23 cellular contexts compared by ENCODE assay signal in genomic region chr5:83744851-83745250, GRCh38. TPM values are rescaled to one million over a fixed set of nuclear protein-coding genes. Genes with fewer than 3 reads are reported as not detected.
DNase-seq lines count a peak whose midpoint lies in the region; ATAC-seq, FAIRE-seq and TF ChIP-seq lines count a peak whose summit lies in the region.
"Had no signal": no experiment of that assay in that cellular context is flagged by ENCODE, and none has a peak within 500 bp of the region (broad histone marks: within the 10 kb centered on the region; RNA-seq: fewer than 3 reads in every experiment).

No MANE protein-coding gene starts in this region.

- no peak overlapping the region for H3K27ac ChIP-seq in H1 (ENCODE audit: low read depth, low read length)
- H3K27ac ChIP-seq in ovary: no peak overlapping the region
- H3K27ac ChIP-seq: A549, neural progenitor cell had no signal

- H3K4me3 Mint-ChIP-seq in activated T-helper 1 cell treated with anti-CD3 and anti-CD28 coated beads, Interleukin-12 subunit alpha, Interleukin-12 subunit beta, Interleukin-2, Interleukin-4 antibody, amounts not matched to agents 30 ng/mL and 10 ng/mL and 1 ng/mL, durations not matched to agents 14 hours and 24 hours and 36 hours: no peak overlapping the region
- H3K4me3 Mint-ChIP-seq: CD14-positive monocyte, HFFc6, neural progenitor cell had no signal

- H2BK120ac ChIP-seq in H1 (replicated peaks; ENCODE audit: low read depth, low read length): no peak overlapping the region

- no peak overlapping the region for H2BK15ac ChIP-seq in H1 (ENCODE audit: low read length)

- H3K27me3 ChIP-seq in H1 (replicated peaks in 1 of 4; ENCODE audit: control insufficient read depth in 3 of 4, extremely low read depth in 1 of 4, insufficient read depth in 3 of 4, low read length in 3 of 4) (no peaks in the 10 kb centered on the region), ovary (no peaks in the 10 kb centered on the region)
- H3K27me3 ChIP-seq: neural progenitor cell had no signal

- H4K8ac ChIP-seq in H1 (ENCODE audit: extremely low read depth, insufficient read depth, low read length): no peak overlapping the region

- no peak overlapping the region for H3K18ac ChIP-seq in H1 (ENCODE audit: extremely low read depth, low read length)

- H3K79me1 ChIP-seq in H1 (ENCODE audit: low read depth, low read length): no peaks in the 10 kb centered on the region

- H2AFZ ChIP-seq in H1 (ENCODE audit: low read length): peak overlapping the region; percentile 29; the same call in 1 of the 2 replicates
- H2AFZ ChIP-seq: neural progenitor cell had no signal

- no peak overlapping the region for H3K4ac ChIP-seq in H1 (replicated peaks; ENCODE audit: insufficient read length, low read depth, low read length)

- 78% methylated on average over 2 of the region's 2 CpGs; no CpG with 5 or more reads in 1 of the 2 experiments for WGBS in H1 (ENCODE audit: extremely low coverage in 1 of 2, insufficient coverage in 1 of 2, insufficient read length in 1 of 2, insufficient replicate concordance in 2 of 2, low coverage in 1 of 2, low lambda C conversion rate in 2 of 2, missing lambda C conversion rate in 1 of 2), 2 experiments
- 56 to 60% (median 57%) methylated on average over 2 of the region's 2 CpGs for WGBS in ovary, 3 donors

- no peaks in the 10 kb centered on the region; the same call in 1 of the 2 replicates for H3K23me2 ChIP-seq in H1 (ENCODE audit: low read depth, low read length)

- no peak overlapping the region for H4K91ac ChIP-seq in H1 (replicated peaks; ENCODE audit: insufficient read length, low read length)

- H3K14ac ChIP-seq in H1 (ENCODE audit: insufficient read length): no peak overlapping the region

- DNase-seq in AML-193 (lab: John Stamatoyannopoulos, UW) (peak; percentile 3), KG1 (lab: John Stamatoyannopoulos, UW) (peak; percentile 33), RPMI8226 (peak; percentile 38), H1 (ENCODE audit: low read depth in 1 of 2, low spot score in 2 of 2) (no peak), ovary (no peak), NCI-H2107 treated with DMSO at 0.1 percent for 48 hours (lab: John Stamatoyannopoulos, UW; ENCODE audit: unreplicated experiment) (no peak)
- DNase-seq in activated T-helper 1 cell treated with anti-CD3 and anti-CD28 coated beads, Interleukin-12 subunit alpha, Interleukin-12 subunit beta, Interleukin-2, Interleukin-4 antibody, amounts not matched to agents 30 ng/mL and 10 ng/mL and 1 ng/mL, durations not matched to agents 14 hours and 24 hours and 36 hours (ENCODE audit: low spot score): no peak
- DNase-seq: activated CD4-positive, alpha-beta T cell treated with anti-CD3 and anti-CD28 coated beads, Interleukin-2, amount 50 U/mL, for 4 hours; activated effector memory CD4-positive, alpha-beta T cell treated with anti-CD3 and anti-CD28 coated beads, Interleukin-2, amount 50 U/mL, for 16 hours; HFFc6; NCI-H1092; NCI-H2081; SHP77; stimulated activated CD4-positive, alpha-beta T cell treated with anti-CD3 and anti-CD28 coated beads, Interleukin-12 subunit alpha, Interleukin-12 subunit beta, amount 100 ng/mL, for 4 hours had no signal

- no peak overlapping the region for H2BK5ac ChIP-seq in H1 (ENCODE audit: low read depth, low read length)

- no peak overlapping the region for H3K4me2 ChIP-seq in H1 (ENCODE audit: insufficient read depth in 1 of 2, low read depth in 2 of 2, low read length in 2 of 2)
- H3K4me2 ChIP-seq: A549, neural progenitor cell had no signal

- TF ChIP-seq EP300 in H1 (IDR thresholded peaks at IDR 0.05; ENCODE audit: borderline replicate concordance in 1 of 2, low read depth in 2 of 2, low read length in 2 of 2): no peak
- TF ChIP-seq EP300 in ovary (IDR thresholded peaks at IDR 0.05): no peak

- TF ChIP-seq POLR2A in H1 (IDR thresholded peaks at IDR 0.05; ENCODE audit: control extremely low read depth in 1 of 2, low read depth in 2 of 2, low read length in 2 of 2): no peak
- no peak for TF ChIP-seq POLR2A in ovary (IDR thresholded peaks at IDR 0.05)

- no peaks in the 10 kb centered on the region for H3K79me2 ChIP-seq in H1 (ENCODE audit: control insufficient read depth in 1 of 2, insufficient read depth in 2 of 2, low read length in 2 of 2)

- no peak for TF ChIP-seq RAD21 in H1 (IDR thresholded peaks at IDR 0.05 in 1 of 2, conservative IDR thresholded peaks at IDR 0.05 in 1 of 2; ENCODE audit: low read depth in 2 of 2, low read length in 2 of 2)

- no peak overlapping the region for H2AK5ac ChIP-seq in H1 (ENCODE audit: low read depth, low read length)

- H3K27ac Mint-ChIP-seq in activated T-helper 1 cell treated with anti-CD3 and anti-CD28 coated beads, Interleukin-12 subunit alpha, Interleukin-12 subunit beta, Interleukin-2, Interleukin-4 antibody, amounts not matched to agents 30 ng/mL and 10 ng/mL and 1 ng/mL, durations not matched to agents 14 hours and 24 hours and 36 hours: no peak overlapping the region
- H3K27ac Mint-ChIP-seq: CD14-positive monocyte, HFFc6, neural progenitor cell had no signal

- no peaks in the 10 kb centered on the region for H3K4me1 ChIP-seq in H1 (replicated peaks in 1 of 4; ENCODE audit: control insufficient read depth in 3 of 4, insufficient read depth in 4 of 4, low read length in 3 of 4)
- H3K4me1 ChIP-seq in ovary (ENCODE audit: insufficient read depth): no peaks in the 10 kb centered on the region
- H3K4me1 ChIP-seq: A549, neural progenitor cell had no signal

- no peaks in the 10 kb centered on the region for H3K4me1 Mint-ChIP-seq in activated T-helper 1 cell treated with anti-CD3 and anti-CD28 coated beads, Interleukin-12 subunit alpha, Interleukin-12 subunit beta, Interleukin-2, Interleukin-4 antibody, amounts not matched to agents 30 ng/mL and 10 ng/mL and 1 ng/mL, durations not matched to agents 14 hours and 24 hours and 36 hours (ENCODE audit: low read depth)

- H3K36me3 ChIP-seq in H1 (ENCODE audit: control insufficient read depth in 2 of 4, insufficient read depth in 4 of 4, low read length in 3 of 4): no peaks in the 10 kb centered on the region
- no peaks in the 10 kb centered on the region for H3K36me3 ChIP-seq in ovary
- H3K36me3 ChIP-seq: neural progenitor cell had no signal

- H3K9ac ChIP-seq in H1 (replicated peaks in 1 of 4; ENCODE audit: extremely low read depth in 1 of 4, low read depth in 3 of 4, low read length in 3 of 4): no peak overlapping the region
- H3K9ac ChIP-seq: neural progenitor cell had no signal

- H3K9me3 Mint-ChIP-seq in activated T-helper 1 cell treated with anti-CD3 and anti-CD28 coated beads, Interleukin-12 subunit alpha, Interleukin-12 subunit beta, Interleukin-2, Interleukin-4 antibody, amounts not matched to agents 30 ng/mL and 10 ng/mL and 1 ng/mL, durations not matched to agents 14 hours and 24 hours and 36 hours: peaks cover 6% of the 10 kb centered on the region

- H3K9me3 ChIP-seq in H1 (ENCODE audit: insufficient read depth in 2 of 2, low read depth in 1 of 2, low read length in 1 of 2) (peaks cover 2% of the 10 kb centered on the region in 2 experiments; a peak in 2 of 4 replicates), ovary (no peaks in the 10 kb centered on the region)
- H3K9me3 ChIP-seq: A549 had no signal

- CTCF ChIA-PET in H1 (lab: Charles Lee; ENCODE audit: partially characterized antibody): no interaction called here

- POLR2A ChIA-PET in H1 (lab: Charles Lee; ENCODE audit: partially characterized antibody): no interaction called here

- H4K5ac ChIP-seq in H1 (ENCODE audit: insufficient read length, low read depth, low read length): no peak overlapping the region

- no peak for FAIRE-seq in H1 (lab: Jason Lieb, UNC)

- no peak overlapping the region for H3K56ac ChIP-seq in H1 (replicated peaks; ENCODE audit: insufficient read length, low read depth, low read length)

- H2BK20ac ChIP-seq in H1 (ENCODE audit: low read length): no peak overlapping the region

- ATAC-seq in HG02852 (IDR thresholded peaks at IDR 0.05; ENCODE audit: unreplicated experiment): no peak
- ATAC-seq: A549 had no signal

- H2BK12ac ChIP-seq in H1 (ENCODE audit: low read depth, low read length): no peak overlapping the region

- H3K36me3 Mint-ChIP-seq in activated T-helper 1 cell treated with anti-CD3 and anti-CD28 coated beads, Interleukin-12 subunit alpha, Interleukin-12 subunit beta, Interleukin-2, Interleukin-4 antibody, amounts not matched to agents 30 ng/mL and 10 ng/mL and 1 ng/mL, durations not matched to agents 14 hours and 24 hours and 36 hours (ENCODE audit: low read depth): no peaks in the 10 kb centered on the region
- H3K36me3 Mint-ChIP-seq: CD14-positive monocyte, neural progenitor cell had no signal

- no peak overlapping the region for H3K4me3 ChIP-seq in H1 (ENCODE audit: extremely low read depth in 1 of 4, insufficient read depth in 2 of 4, low read depth in 3 of 4, low read length in 4 of 4)
- no peak overlapping the region for H3K4me3 ChIP-seq in ovary
- H3K4me3 ChIP-seq: A549, neural progenitor cell had no signal

- no peaks in the 10 kb centered on the region for H3K27me3 Mint-ChIP-seq in activated T-helper 1 cell treated with anti-CD3 and anti-CD28 coated beads, Interleukin-12 subunit alpha, Interleukin-12 subunit beta, Interleukin-2, Interleukin-4 antibody, amounts not matched to agents 30 ng/mL and 10 ng/mL and 1 ng/mL, durations not matched to agents 14 hours and 24 hours and 36 hours (ENCODE audit: insufficient read depth)

- no peak overlapping the region for H3K23ac ChIP-seq in H1 (ENCODE audit: insufficient read length)

- H4K20me1 ChIP-seq in H1 (replicated peaks in 1 of 2; ENCODE audit: control insufficient read depth in 1 of 2, insufficient read depth in 2 of 2, low read length in 2 of 2): no peaks in the 10 kb centered on the region

- intact Hi-C loops in activated T-helper 1 cell treated with anti-CD3 and anti-CD28 coated beads, Interleukin-12 subunit alpha, Interleukin-12 subunit beta, Interleukin-2, Interleukin-4 antibody, amounts not matched to agents 30 ng/mL and 10 ng/mL and 1 ng/mL, durations not matched to agents 14 hours and 24 hours and 36 hours (cut with micrococcal nuclease): no loop called here
- intact Hi-C loops in ovary (cut with DNase I): no loop called here

- TF ChIP-seq CTCF in H1 (IDR thresholded peaks at IDR 0.05; ENCODE audit: control extremely low read depth in 1 of 3, insufficient read depth in 1 of 3, low read depth in 1 of 3, low read length in 3 of 3) (no peak), ovary (IDR thresholded peaks at IDR 0.05) (no peak)

RNA-seq across cellular contexts. Expression of gene HAPLN1, which starts 24.2 kb away (rescaled TPM):
- 1.3 and 2.1 TPM in 2 replicates for total RNA-seq in H1 (2021; fragmentation: NEBNext Ultra II Directional; extraction: Animal tissue kit (Norgen Biotek cat#: 25700))
- polyA plus RNA-seq in H1 (2011; rRNA removed) (0.33 and 0.56 TPM in 2 replicates), ovary (under 1 TPM; 0.40 to 0.44 TPM)
- 0.70 TPM for polyA plus RNA-seq in H1 (2011; cell fraction: cytosol; rRNA removed)
- polyA plus RNA-seq in H1 (2011; cell fraction: nucleus; rRNA removed): 0.06 TPM
- polyA plus RNA-seq in H1 (2012, experiment 1 of 2): 0.66 to 3.5 TPM (median 2.1 TPM) in 4 replicates
- polyA plus RNA-seq in H1 (2012, experiment 2 of 2): 0.24 TPM
- 2.0 TPM for polyA plus RNA-seq in H1 (2013, experiment 1 of 2)
- polyA plus RNA-seq in H1 (2013, experiment 2 of 2): 2.4 TPM
- 0.41 and 2.0 TPM in 2 replicates for polyA minus RNA-seq in H1 (2011; rRNA and poly(A)+ RNA removed)
- polyA minus RNA-seq in H1 (2011; cell fraction: cytosol; rRNA and poly(A)+ RNA removed): 0.22 TPM
- 0.70 TPM for polyA minus RNA-seq in H1 (2011; cell fraction: nucleus; rRNA and poly(A)+ RNA removed)
- not detected in 2 replicates for total RNA-seq in activated T-helper 1 cell treated with anti-CD3 and anti-CD28 coated beads, Interleukin-12 subunit alpha, Interleukin-12 subunit beta, Interleukin-2, Interleukin-4 antibody, amounts not matched to agents 30 ng/mL and 10 ng/mL and 1 ng/mL, durations not matched to agents 14 hours and 24 hours and 36 hours
- not detected for total RNA-seq in ovary
- total RNA-seq: dermis microvascular lymphatic vessel endothelial cell; NCI-H460; renal cortical epithelial cell; T-helper 2 cell treated with Interferon-gamma antibody and Interleukin-4, amounts not matched to agents 100 ng/mL and 5 ng/mL, for 36 hours had no signal
- polyA plus RNA-seq: A549, adipose tissue, CD14-positive monocyte had no signal

Comparison
In these comparisons a context has a peak if more than half of its experiments do, and no peak if none do; other contexts are left out.
1. DNase-seq: peak in AML-193 (2 of 2), KG1 (single experiment) and RPMI8226 (single experiment); none in H1 (0 of 2), activated T-helper 1 cell treated with anti-CD3 and anti-CD28 coated beads, Interleukin-12 subunit alpha, Interleukin-12 subunit beta, Interleukin-2, Interleukin-4 antibody, amounts not matched to agents 30 ng/mL and 10 ng/mL and 1 ng/mL, durations not matched to agents 14 hours and 24 hours and 36 hours (single experiment), ovary (0 of 5) and NCI-H2107 treated with DMSO at 0.1 percent for 48 hours (single experiment).